ENCODE assay signal across 28 cellular contexts in genomic region chr16:17433577-17433960, GRCh38. TPM values are rescaled to one million over a fixed set of nuclear protein-coding genes. Genes with fewer than 3 reads are reported as not detected.
A peak's percentile ranks its signal among the peaks of the same experiment; 100 is the strongest.
DNase-seq lines count a peak whose midpoint lies in the region; ATAC-seq, FAIRE-seq and TF ChIP-seq lines count a peak whose summit lies in the region.
"Had no signal": no experiment of that assay in that cellular context is flagged by ENCODE, and none has a peak within 500 bp of the region (broad histone marks: within the 10 kb centered on the region; RNA-seq: fewer than 3 reads in every experiment).

No MANE protein-coding gene starts in this region.

- intact Hi-C loops in IMR-90 (cut with micrococcal nuclease): no loop called here

- no peak for DNase-seq in IMR-90
- DNase-seq in H1 (ENCODE audit: low read depth in 1 of 2, low spot score in 2 of 2): no peak
- peak; percentile 87 for DNase-seq in mesendoderm
- no peak for DNase-seq in suprapubic skin (ENCODE audit: low spot score in 2 of 2)
- no peak for DNase-seq in brain microvascular endothelial cell
- DNase-seq in GOT3 (lab: John Stamatoyannopoulos, UW): no peak
- DNase-seq in activated effector memory CD4-positive, alpha-beta T cell treated with Interleukin-2 at 50 U/mL for 16 hours: no peak
- DNase-seq: activated CD4-positive, alpha-beta T cell treated with anti-CD3 and anti-CD28 coated beads, Interleukin-2, amount 10 ng/mL, durations not matched to agents 24 days and 14 days; activated T-cell treated with anti-CD3 and anti-CD28 coated beads, Interleukin-2, amount 50 U/mL, for 1 hour; effector memory CD4-positive, alpha-beta T cell; EL; erythroblast; foreskin keratinocyte; hippocampal formation; naive thymus-derived CD8-positive, alpha-beta T cell; NCI-H1048; NCI-H1694; NCI-H2171; occipital lobe; PC-9; SHP77 treated with DMSO at 0.1 percent for 48 hours; stimulated activated CD4-positive, alpha-beta T cell treated with anti-CD3 and anti-CD28 coated beads, Interleukin-2, amount 100 ng/mL, for 48 hours; substantia nigra had no signal

- peaks cover 25 to 57% of the 10 kb centered on the region in 2 experiments for H3K79me1 ChIP-seq in IMR-90 (ENCODE audit: low read depth in 1 of 2, low read length in 2 of 2)
- peaks cover 5% of the 10 kb centered on the region; the same call in 1 of the 2 replicates for H3K79me1 ChIP-seq in H1 (ENCODE audit: low read depth, low read length)
- peaks cover 7% of the 10 kb centered on the region for H3K79me1 ChIP-seq in mesendoderm (ENCODE audit: low read length)

- H3K9me1 ChIP-seq in IMR-90 (ENCODE audit: insufficient read depth, low read length): no peaks in the 10 kb centered on the region; the same call in 1 of the 2 replicates

- H3K56ac ChIP-seq in IMR-90 (ENCODE audit: extremely low read depth, insufficient read depth, low read length) (no peak overlapping the region), H1 (replicated peaks; ENCODE audit: insufficient read length, low read depth, low read length) (no peak overlapping the region), mesendoderm (ENCODE audit: low read length) (no peak overlapping the region)

- H3K4me1 ChIP-seq in IMR-90 (ENCODE audit: control insufficient read depth, insufficient read depth, low read length) (peaks cover 3% of the 10 kb centered on the region; the same call in 1 of the 2 replicates), H1 (replicated peaks in 1 of 4; ENCODE audit: control insufficient read depth in 3 of 4, insufficient read depth in 4 of 4, low read length in 3 of 4) (peaks cover 0 to 18% (median 14%) of the 10 kb centered on the region in 4 experiments; a peak in 4 of 7 replicates), mesendoderm (ENCODE audit: control insufficient read depth, low read depth, low read length) (peaks cover 15% of the 10 kb centered on the region), suprapubic skin (peaks cover 8% of the 10 kb centered on the region)
- H3K4me1 ChIP-seq: foreskin keratinocyte had no signal

- H3K4me3 ChIP-seq in IMR-90 (ENCODE audit: insufficient read depth, low read depth, low read length): no peak overlapping the region
- H3K4me3 ChIP-seq in H1 (ENCODE audit: extremely low read depth in 1 of 4, insufficient read depth in 2 of 4, low read depth in 3 of 4, low read length in 4 of 4): no peak overlapping the region; a peak in 1 of 8 replicates
- no peak overlapping the region for H3K4me3 ChIP-seq in mesendoderm (ENCODE audit: low read length)
- no peak overlapping the region for H3K4me3 ChIP-seq in suprapubic skin
- H3K4me3 ChIP-seq in brain microvascular endothelial cell (ENCODE audit: low read depth, low read length): no peak overlapping the region
- H3K4me3 ChIP-seq: GM12878, PC-9 had no signal

- no peak overlapping the region for H2BK20ac ChIP-seq in IMR-90 (ENCODE audit: low read depth, low read length)
- peak overlapping the region; percentile 6; the same call in 1 of the 2 replicates for H2BK20ac ChIP-seq in H1 (ENCODE audit: low read length)

- no peak overlapping the region for H3K4me2 ChIP-seq in IMR-90 (ENCODE audit: low read depth, low read length)
- H3K4me2 ChIP-seq in H1 (ENCODE audit: insufficient read depth in 1 of 2, low read depth in 2 of 2, low read length in 2 of 2): peak overlapping the region; percentile 29 to 35
- H3K4me2 ChIP-seq in mesendoderm (ENCODE audit: low read length): no peak overlapping the region
- H3K4me2 ChIP-seq: PC-9 had no signal

- H3K14ac ChIP-seq in IMR-90 (replicated peaks; ENCODE audit: low read depth, low read length) (no peak overlapping the region), H1 (ENCODE audit: insufficient read length) (no peak overlapping the region)

- H3K18ac ChIP-seq in IMR-90 (ENCODE audit: low read depth, low read length) (peak overlapping the region; percentile 50; the same call in 1 of the 2 replicates), H1 (ENCODE audit: extremely low read depth, low read length) (0 out of 2 replicates have a peak overlapping the region, but pooled peaks have one; percentile 0), mesendoderm (ENCODE audit: low read length) (peak overlapping the region; percentile 39)

- dilution Hi-C loops in IMR-90 (cut with HindIII; ENCODE audit: low sequenced_read_pairs, unreplicated experiment): no loop called here

- H3K27ac ChIP-seq in IMR-90 (ENCODE audit: insufficient read depth, low read length): no peak overlapping the region
- no peak overlapping the region for H3K27ac ChIP-seq in H1 (ENCODE audit: low read depth, low read length)
- H3K27ac ChIP-seq in mesendoderm (ENCODE audit: low read depth, low read length): no peak overlapping the region
- peak overlapping the region; percentile 24 for H3K27ac ChIP-seq in suprapubic skin
- H3K27ac ChIP-seq in brain microvascular endothelial cell: no peak overlapping the region
- H3K27ac ChIP-seq: foreskin keratinocyte, PC-9, VCaP had no signal

- peaks cover 7% of the 10 kb centered on the region; the same call in 1 of the 2 replicates for H4K20me1 ChIP-seq in IMR-90 (ENCODE audit: insufficient read depth, low read length)
- peaks cover 0 to 4% of the 10 kb centered on the region in 2 experiments for H4K20me1 ChIP-seq in H1 (replicated peaks in 1 of 2; ENCODE audit: control insufficient read depth in 1 of 2, insufficient read depth in 2 of 2, low read length in 2 of 2)

- H2BK120ac ChIP-seq in IMR-90 (ENCODE audit: low read depth, low read length) (no peak overlapping the region), H1 (replicated peaks; ENCODE audit: low read depth, low read length) (no peak overlapping the region), mesendoderm (ENCODE audit: low read depth, low read length) (no peak overlapping the region)

- POLR2A ChIA-PET in IMR-90 (lab: Charles Lee; ENCODE audit: unreplicated experiment): no interaction called here
- POLR2A ChIA-PET in H1 (lab: Charles Lee; ENCODE audit: partially characterized antibody): interaction anchor here (0.6 to 1.1 kb wide), 3 partner anchors 22 to 103 kb away, joined by 3 read pairs; no protein-coding TSS in a partner anchor

- H4K91ac ChIP-seq in IMR-90 (ENCODE audit: insufficient read depth, low read depth, low read length): no peak overlapping the region
- no peak overlapping the region for H4K91ac ChIP-seq in H1 (replicated peaks; ENCODE audit: insufficient read length, low read length)

- no peak overlapping the region for H3K9ac ChIP-seq in IMR-90 (ENCODE audit: low read depth, low read length)
- no peak overlapping the region for H3K9ac ChIP-seq in H1 (replicated peaks in 1 of 4; ENCODE audit: extremely low read depth in 1 of 4, low read depth in 3 of 4, low read length in 3 of 4)
- no peak overlapping the region for H3K9ac ChIP-seq in mesendoderm (ENCODE audit: low read length)

- no TSS peak for BruUV-seq in IMR-90 (replicated peaks; lab: Mats Ljungman, UMichigan)

- H3K79me2 ChIP-seq in H1 (ENCODE audit: control insufficient read depth in 1 of 2, insufficient read depth in 2 of 2, low read length in 2 of 2): peaks cover 0 to 22% of the 10 kb centered on the region in 2 experiments; a peak in 1 of 4 replicates
- peaks cover 9% of the 10 kb centered on the region for H3K79me2 ChIP-seq in mesendoderm (ENCODE audit: control insufficient read depth, insufficient read depth, low read length)

- H2AK5ac ChIP-seq in IMR-90 (ENCODE audit: low read depth, low read length) (no peak overlapping the region), H1 (ENCODE audit: low read depth, low read length) (no peak overlapping the region), mesendoderm (ENCODE audit: low read length) (no peak overlapping the region)

- H2BK12ac ChIP-seq in H1 (ENCODE audit: low read depth, low read length): no peak overlapping the region

- no peak overlapping the region for H4K8ac ChIP-seq in IMR-90 (ENCODE audit: low read depth in 2 of 2, low read length in 2 of 2)
- H4K8ac ChIP-seq in H1 (ENCODE audit: extremely low read depth, insufficient read depth, low read length): no peak overlapping the region
- no peak overlapping the region for H4K8ac ChIP-seq in mesendoderm (ENCODE audit: low read depth, low read length)

- H3K4ac ChIP-seq in IMR-90 (ENCODE audit: low read depth, low read length): no peak overlapping the region
- no peak overlapping the region for H3K4ac ChIP-seq in H1 (replicated peaks; ENCODE audit: insufficient read length, low read depth, low read length)
- H3K4ac ChIP-seq in mesendoderm (ENCODE audit: low read depth, low read length): no peak overlapping the region

- H3K23ac ChIP-seq in IMR-90 (ENCODE audit: low read depth, low read length) (no peak overlapping the region), H1 (ENCODE audit: insufficient read length) (no peak overlapping the region), mesendoderm (ENCODE audit: low read length) (no peak overlapping the region)

- no peak overlapping the region for H2AK9ac ChIP-seq in IMR-90 (replicated peaks; ENCODE audit: low read depth, low read length, poor library complexity)

- no peak for TF ChIP-seq CTCF in IMR-90 (conservative IDR thresholded peaks at IDR 0.05; ENCODE audit: low read depth, low read length)
- no peak for TF ChIP-seq CTCF in H1 (IDR thresholded peaks at IDR 0.05; ENCODE audit: control extremely low read depth in 1 of 3, insufficient read depth in 1 of 3, low read depth in 1 of 3, low read length in 3 of 3)
- no peak for TF ChIP-seq CTCF in suprapubic skin (IDR thresholded peaks at IDR 0.05)
- TF ChIP-seq CTCF in brain microvascular endothelial cell (IDR thresholded peaks at IDR 0.05; ENCODE audit: low read depth, low read length, missing control alignments): no peak

- ATAC-seq in IMR-90 (ENCODE audit: low read depth): no peak
- ATAC-seq: foreskin keratinocyte; GM12878; left lobe of liver; naive thymus-derived CD8-positive, alpha-beta T cell had no signal

- no peak overlapping the region for H2BK5ac ChIP-seq in IMR-90 (ENCODE audit: low read depth, low read length, poor library complexity, severe bottlenecking)
- H2BK5ac ChIP-seq in H1 (ENCODE audit: low read depth, low read length): peak overlapping the region; percentile 30; the same call in 1 of the 2 replicates
- H2BK5ac ChIP-seq in mesendoderm (ENCODE audit: low read length): no peak overlapping the region

- in situ Hi-C loops in IMR-90 (cut with MboI; ENCODE audit: low sequenced_read_pairs) (no loop called here), brain microvascular endothelial cell (cut with HindIII; ENCODE audit: low pct_ligation_motif_present, low sequenced_read_pairs) (no loop called here)

- CTCF ChIA-PET in IMR-90 (lab: Yijun Ruan, JAX): interaction anchor here (0.6 kb wide), 3 partner anchors 82 to 1750 kb away, joined by 3 to 9 read pairs (median 3); no protein-coding TSS in a partner anchor
- CTCF ChIA-PET in H1 (lab: Charles Lee; ENCODE audit: partially characterized antibody): interaction anchor here (1.3 kb wide), 1 partner anchor 11 kb away, joined by 3 read pairs; no protein-coding TSS in a partner anchor

- FAIRE-seq in H1 (lab: Jason Lieb, UNC): no peak
- FAIRE-seq: colon, D721Med, GM12878 had no signal

- TF ChIP-seq EP300 in H1 (IDR thresholded peaks at IDR 0.05; ENCODE audit: borderline replicate concordance in 1 of 2, low read depth in 2 of 2, low read length in 2 of 2) (no peak), suprapubic skin (IDR thresholded peaks at IDR 0.05) (no peak)

- TF ChIP-seq RAD21 in IMR-90 (IDR thresholded peaks at IDR 0.05; ENCODE audit: low read length) (no peak), H1 (IDR thresholded peaks at IDR 0.05 in 1 of 2, conservative IDR thresholded peaks at IDR 0.05 in 1 of 2; ENCODE audit: low read depth in 2 of 2, low read length in 2 of 2) (no peak)

- H4K5ac ChIP-seq in IMR-90 (ENCODE audit: low read depth, low read length): no peak overlapping the region; the same call in 1 of the 2 replicates
- H4K5ac ChIP-seq in H1 (ENCODE audit: insufficient read length, low read depth, low read length): no peak overlapping the region
- H4K5ac ChIP-seq in mesendoderm (ENCODE audit: low read length): no peak overlapping the region

- H3K23me2 ChIP-seq in H1 (ENCODE audit: low read depth, low read length): no peaks in the 10 kb centered on the region

- TF ChIP-seq POLR2A in IMR-90 (IDR thresholded peaks at IDR 0.05; ENCODE audit: low read depth, low read length) (no peak), H1 (IDR thresholded peaks at IDR 0.05; ENCODE audit: control extremely low read depth in 1 of 2, low read depth in 2 of 2, low read length in 2 of 2) (no peak), suprapubic skin (IDR thresholded peaks at IDR 0.05) (no peak)

- no CpG with 5 or more reads among the region's 5 CpGs for WGBS in IMR-90 (ENCODE audit: extremely low coverage in 2 of 2, insufficient read length in 1 of 2), 2 experiments
- 39% methylated on average over 5 of the region's 5 CpGs; no CpG with 5 or more reads in 1 of the 2 experiments for WGBS in H1 (ENCODE audit: extremely low coverage in 1 of 2, insufficient coverage in 1 of 2, insufficient read length in 1 of 2, insufficient replicate concordance in 2 of 2, low coverage in 1 of 2, low lambda C conversion rate in 2 of 2, missing lambda C conversion rate in 1 of 2), 2 experiments
- WGBS in mesendoderm (ENCODE audit: extremely low coverage, insufficient coverage, low lambda C conversion rate): no CpG with 5 or more reads among the region's 5 CpGs
- 83% methylated on average over 5 of the region's 5 CpGs for WGBS in suprapubic skin

- H3K36me3 ChIP-seq in IMR-90 (ENCODE audit: control insufficient read depth, insufficient read depth, low read length) (no peaks in the 10 kb centered on the region), H1 (ENCODE audit: control insufficient read depth in 2 of 4, insufficient read depth in 4 of 4, low read length in 3 of 4) (no peaks in the 10 kb centered on the region), mesendoderm (ENCODE audit: control insufficient read depth, insufficient read depth, low read length) (no peaks in the 10 kb centered on the region), suprapubic skin (no peaks in the 10 kb centered on the region), brain microvascular endothelial cell (replicated peaks) (no peaks in the 10 kb centered on the region)

- H2BK15ac ChIP-seq in IMR-90 (ENCODE audit: low read depth, low read length) (no peak overlapping the region), H1 (ENCODE audit: low read length) (no peak overlapping the region), mesendoderm (replicated peaks; ENCODE audit: low read depth) (no peak overlapping the region)

- no peak overlapping the region for H2AFZ ChIP-seq in IMR-90 (replicated peaks; ENCODE audit: low read length, poor library complexity)
- H2AFZ ChIP-seq in H1 (ENCODE audit: low read length): no peak overlapping the region
- H2AFZ ChIP-seq: PC-9 had no signal

- H3K27me3 ChIP-seq in IMR-90 (ENCODE audit: control insufficient read depth, insufficient read depth, low read length) (no peaks in the 10 kb centered on the region), H1 (replicated peaks in 1 of 4; ENCODE audit: control insufficient read depth in 3 of 4, extremely low read depth in 1 of 4, insufficient read depth in 3 of 4, low read length in 3 of 4) (no peaks in the 10 kb centered on the region), mesendoderm (ENCODE audit: insufficient read depth, low read length, poor library complexity) (no peaks in the 10 kb centered on the region), suprapubic skin (no peaks in the 10 kb centered on the region), brain microvascular endothelial cell (replicated peaks) (no peaks in the 10 kb centered on the region)
- H3K27me3 ChIP-seq: foreskin keratinocyte had no signal

- no peaks in the 10 kb centered on the region for H3K9me3 ChIP-seq in IMR-90 (ENCODE audit: control insufficient read depth, insufficient read depth, low read length)
- no peaks in the 10 kb centered on the region for H3K9me3 ChIP-seq in H1 (ENCODE audit: insufficient read depth in 2 of 2, low read depth in 1 of 2, low read length in 1 of 2)
- H3K9me3 ChIP-seq in suprapubic skin: no peaks in the 10 kb centered on the region

RNA-seq across cellular contexts. Expression of gene XYLT1, which starts 37.2 kb away (rescaled TPM):
- total RNA-seq in IMR-90 (2012; rRNA removed) (11.1 and 12.7 TPM in 2 replicates), suprapubic skin (10 to 100 TPM; 23.5 to 30.6 (median 25.7) TPM)
- polyA plus RNA-seq in IMR-90 (2012; rRNA removed) (9.0 and 9.7 TPM in 2 replicates), H1 (2011; rRNA removed) (6.6 and 8.5 TPM in 2 replicates)
- polyA plus RNA-seq in IMR-90 (2012; cell fraction: cytosol; rRNA removed): 4.3 and 4.9 TPM in 2 replicates
- 4.8 and 5.9 TPM in 2 replicates for polyA plus RNA-seq in IMR-90 (2012; cell fraction: nucleus; rRNA removed; ENCODE audit: low replicate concordance)
- total RNA-seq in H1 (2021; fragmentation: NEBNext Ultra II Directional; extraction: Animal tissue kit (Norgen Biotek cat#: 25700)): 22.1 and 25.4 TPM in 2 replicates
- 7.4 TPM for polyA plus RNA-seq in H1 (2011; cell fraction: cytosol; rRNA removed)
- 22.6 TPM for polyA plus RNA-seq in H1 (2011; cell fraction: nucleus; rRNA removed)
- polyA plus RNA-seq in H1 (2012, experiment 1 of 2): 7.1 to 10.2 TPM (median 9.6 TPM) in 4 replicates
- polyA plus RNA-seq in H1 (2012, experiment 2 of 2): 3.5 TPM
- 10.9 TPM for polyA plus RNA-seq in H1 (2013, experiment 1 of 2)
- 11.8 TPM for polyA plus RNA-seq in H1 (2013, experiment 2 of 2)
- 40.6 and 63.3 TPM in 2 replicates for polyA minus RNA-seq in H1 (2011; rRNA and poly(A)+ RNA removed)
- 26.4 TPM for polyA minus RNA-seq in H1 (2011; cell fraction: cytosol; rRNA and poly(A)+ RNA removed)
- 40.7 TPM for polyA minus RNA-seq in H1 (2011; cell fraction: nucleus; rRNA and poly(A)+ RNA removed)
- polyA plus RNA-seq in mesendoderm (2013, experiment 1 of 2): 7.2 TPM
- 6.8 TPM for polyA plus RNA-seq in mesendoderm (2013, experiment 2 of 2)

Comparison
In these comparisons a context has a peak if more than half of its experiments do, and no peak if none do; other contexts are left out.
1. H3K18ac ChIP-seq: peak in every context shown above with its lines; median percentile 50 in IMR-90; 39 in mesendoderm; 0 in H1.
2. H3K4me2 ChIP-seq: peak in H1 (2 of 2); none in IMR-90 (single experiment) and mesendoderm (single experiment).